26 cellular contexts compared by ENCODE assay signal in genomic region chr3:147887797-147888196, GRCh38.
"Had no signal": no experiment of that assay in that cellular context is flagged by ENCODE, and none has a peak within 500 bp of the region (broad histone marks: within the 10 kb centered on the region; RNA-seq: fewer than 3 reads in every experiment).

No MANE protein-coding gene starts in this region.

- H3K4me3 ChIP-seq: coronary artery, dorsolateral prefrontal cortex had no signal

- ATAC-seq: activated CD8-positive, alpha-beta T cell treated with anti-CD3 and anti-CD28 coated beads for 36 hours; activated T-cell treated with anti-CD3 and anti-CD28 coated beads, Interleukin-2, amount 50 U/mL, for 4 hours; activated T-helper 17 cell treated with anti-CD3 and anti-CD28 coated beads, Interleukin-2, amount 50 U/mL, for 72 hours; effector memory CD8-positive, alpha-beta T cell; esophagus mucosa; WTC11 had no signal

- H3K36me3 ChIP-seq: brain microvascular endothelial cell had no signal

- H3K27ac ChIP-seq: brain microvascular endothelial cell, coronary artery, dorsolateral prefrontal cortex, epithelial cell of prostate, VCaP had no signal

- DNase-seq: activated CD4-positive, alpha-beta T cell treated with anti-CD3 and anti-CD28 coated beads for 1 hour; activated CD4-positive, alpha-beta T cell treated with anti-CD3 and anti-CD28 coated beads for 4 hours; activated CD4-positive, alpha-beta T cell treated with anti-CD3 and anti-CD28 coated beads, Interleukin-2, amount 50 U/mL, for 1 hour; activated CD4-positive, alpha-beta T cell treated with anti-CD3 and anti-CD28 coated beads, Interleukin-2, amount 50 U/mL, for 48 hours; activated CD8-positive, alpha-beta memory T cell treated with anti-CD3 and anti-CD28 coated beads for 24 hours; activated CD8-positive, alpha-beta T cell treated with anti-CD3 and anti-CD28 coated beads for 36 hours; activated effector memory CD4-positive, alpha-beta T cell treated with Interleukin-2 at 50 U/mL for 16 hours; activated gamma-delta T cell treated with Interleukin-2 at 50 U/mL for 16 hours; activated naive CD4-positive, alpha-beta T cell treated with anti-CD3 and anti-CD28 coated beads, Interleukin-2, amount 50 U/mL, for 16 hours; activated naive CD4-positive, alpha-beta T cell treated with Interleukin-2 at 50 U/mL for 16 hours; activated T-cell treated with anti-CD3 and anti-CD28 coated beads, Interleukin-2, amount 50 U/mL, for 4 hours; amniotic stem cell; anterior cingulate cortex; brain microvascular endothelial cell; dorsolateral prefrontal cortex; effector CD4-positive, alpha-beta T cell; effector memory CD8-positive, alpha-beta T cell; foreskin fibroblast; head of caudate nucleus; T-helper 2 cell had no signal

- H3K27me3 ChIP-seq: brain microvascular endothelial cell, dorsolateral prefrontal cortex had no signal
